Comparison of ENCODE assay signal across 8 cellular contexts in genomic region chr11:2701230-2701629, GRCh38. TPM values are rescaled to one million over a fixed set of nuclear protein-coding genes. Genes with fewer than 3 reads are reported as not detected.
DNase-seq lines count a peak whose midpoint lies in the region; ATAC-seq, FAIRE-seq and TF ChIP-seq lines count a peak whose summit lies in the region.

No MANE protein-coding gene starts in this region.

- no peaks in the 10 kb centered on the region for H3K36me3 Mint-ChIP-seq in natural killer cell

- intact Hi-C loops in cardiac septum (cut with DNase I) (no loop called here), left ventricle myocardium superior (cut with micrococcal nuclease) (no loop called here), natural killer cell (cut with micrococcal nuclease) (no loop called here)

- DNase-seq in cardiac septum (ENCODE audit: low spot score) (peak; percentile 35), left ventricle myocardium superior (no peak), brain microvascular endothelial cell (no peak), natural killer cell (no peak), frontal cortex (ENCODE audit: low spot score in 2 of 2) (no peak)
- DNase-seq in stimulated activated CD4-positive, alpha-beta T cell treated with anti-CD3 and anti-CD28 coated beads, Interleukin-4, amount 100 ng/mL, for 1 hour: no peak

- no peaks in the 10 kb centered on the region for H3K36me3 ChIP-seq in brain microvascular endothelial cell (replicated peaks)

- peak overlapping the region; percentile 17 for H3K4me3 Mint-ChIP-seq in natural killer cell

- H3K27me3 Mint-ChIP-seq in natural killer cell (ENCODE audit: low read depth in 2 of 2): peaks cover 0 to 13% of the 10 kb centered on the region in 2 donors

- no peaks in the 10 kb centered on the region for H3K9me3 Mint-ChIP-seq in natural killer cell

- no peaks in the 10 kb centered on the region for H3K27me3 ChIP-seq in brain microvascular endothelial cell (replicated peaks)

- ATAC-seq in left ventricle myocardium superior (no peak), natural killer cell (no peak), GM18907 (IDR thresholded peaks at IDR 0.05; ENCODE audit: unreplicated experiment) (no peak), GM21381 (IDR thresholded peaks at IDR 0.05; ENCODE audit: unreplicated experiment) (no peak)

- H3K27ac Mint-ChIP-seq in natural killer cell: peak overlapping the region in 1 of 2 donors; percentile 29

- peaks cover 0 to 11% of the 10 kb centered on the region in 2 donors for H3K4me1 Mint-ChIP-seq in natural killer cell

- no peak overlapping the region for H3K27ac ChIP-seq in brain microvascular endothelial cell

- no peak for FAIRE-seq in frontal cortex (lab: Jason Lieb, UNC)

- in situ Hi-C loops in brain microvascular endothelial cell (cut with HindIII; ENCODE audit: low pct_ligation_motif_present, low sequenced_read_pairs): no loop called here

- H3K4me3 ChIP-seq in brain microvascular endothelial cell (ENCODE audit: low read depth, low read length): peak overlapping the region; percentile 17

- TF ChIP-seq CTCF in brain microvascular endothelial cell (IDR thresholded peaks at IDR 0.05; ENCODE audit: low read depth, low read length, missing control alignments) (no peak), natural killer cell (IDR thresholded peaks at IDR 0.05) (no peak)

RNA-seq across cellular contexts. Expression of gene KCNQ1OT1, which starts 1.4 kb away (rescaled TPM):
- total RNA-seq in cardiac septum: 0.57 TPM
- total RNA-seq in left ventricle myocardium superior: 0.35 TPM
- total RNA-seq in natural killer cell: under 1 TPM; 0.72 to 0.78 (median 0.75) TPM
- 2.0 TPM for total RNA-seq in frontal cortex
